ENCODE assay signal across 15 cellular contexts in the genomic region with DNA sequence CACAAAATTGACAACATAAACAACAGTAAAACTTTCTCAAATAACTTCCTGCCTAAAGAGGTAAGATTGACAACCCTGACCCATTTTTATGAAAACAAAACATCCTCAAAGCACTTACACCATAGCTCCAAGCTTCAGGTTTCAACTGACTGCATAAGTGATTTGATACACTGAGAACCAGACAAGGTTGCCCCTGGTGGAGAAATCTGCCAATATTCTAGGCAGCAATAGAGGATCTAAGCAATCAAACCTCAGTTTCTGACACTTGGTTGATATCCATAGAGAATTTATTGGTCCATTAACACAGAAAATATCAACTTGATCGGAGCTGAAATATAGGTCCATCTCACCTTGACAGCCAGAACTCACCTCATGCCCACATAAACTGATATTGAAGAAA.
DNase-seq lines count a peak whose midpoint lies in the region; ATAC-seq and TF ChIP-seq lines count a peak whose summit lies in the region.
"Had no signal": no experiment of that assay in that cellular context is flagged by ENCODE, and none has a peak within 500 bp of the region (broad histone marks: within the 10 kb centered on the region; RNA-seq: fewer than 3 reads in every experiment).

No MANE protein-coding gene starts in this region.

- no peak overlapping the region for H2AFZ ChIP-seq in OCI-LY3 (ENCODE audit: low read depth, low read length)

- TF ChIP-seq CTCF in BE2C (IDR thresholded peaks at IDR 0.05; ENCODE audit: low read depth, low read length) = peak; percentile 35
- TF ChIP-seq CTCF in OCI-LY3 (IDR thresholded peaks at IDR 0.05; ENCODE audit: low read depth, low read length) = peak; percentile 12; the same call in 1 of the 2 replicates
- no peak for TF ChIP-seq CTCF in foreskin fibroblast (IDR thresholded peaks at IDR 0.05; ENCODE audit: low read depth, low read length)

- H3K9ac ChIP-seq in OCI-LY3 (ENCODE audit: low read length) = no peak overlapping the region

- H3K36me3 Mint-ChIP-seq in activated naive CD4-positive, alpha-beta T cell treated with anti-CD3 and anti-CD28 coated beads, Interleukin-2, amount 50 U/mL, for 72 hours = no peaks in the 10 kb centered on the region

- no peak overlapping the region for H3K4me2 ChIP-seq in OCI-LY3 (ENCODE audit: low read length)

- H3K27ac ChIP-seq in OCI-LY3 (ENCODE audit: low read length) = no peak overlapping the region
- H3K27ac ChIP-seq: SK-N-MC had no signal

- no peaks in the 10 kb centered on the region for H3K9me3 Mint-ChIP-seq in activated naive CD4-positive, alpha-beta T cell treated with anti-CD3 and anti-CD28 coated beads, Interleukin-2, amount 50 U/mL, for 72 hours
- H3K9me3 Mint-ChIP-seq: stimulated activated naive CD8-positive, alpha-beta T cell treated with anti-CD3 and anti-CD28 coated beads, Interleukin-15, amount 100 ng/mL, for 72 hours had no signal

- H3K4me1 ChIP-seq in BE2C = peaks cover 5% of the 10 kb centered on the region; the same call in 1 of the 2 replicates
- no peaks in the 10 kb centered on the region for H3K4me1 ChIP-seq in OCI-LY3 (ENCODE audit: low read length)

- H3K27ac Mint-ChIP-seq in activated naive CD4-positive, alpha-beta T cell treated with anti-CD3 and anti-CD28 coated beads, Interleukin-2, amount 50 U/mL, for 72 hours = no peak overlapping the region
- H3K27ac Mint-ChIP-seq: stimulated activated naive CD8-positive, alpha-beta T cell treated with anti-CD3 and anti-CD28 coated beads, Interleukin-15, amount 100 ng/mL, for 72 hours had no signal

- 0 out of 2 replicates have a peak, but pooled peaks cover 6% of the 10 kb centered on the region for H4K20me1 ChIP-seq in OCI-LY3 (ENCODE audit: insufficient read depth, low read length)

- H3K79me2 ChIP-seq in OCI-LY3 (ENCODE audit: low read length) = no peaks in the 10 kb centered on the region

- H3K9me3 ChIP-seq in BE2C (no peaks in the 10 kb centered on the region), OCI-LY3 (ENCODE audit: insufficient read depth, low read length) (no peaks in the 10 kb centered on the region)

- H3K4me3 ChIP-seq in BE2C (ENCODE audit: low read depth, low read length) = no peak overlapping the region
- no peak overlapping the region for H3K4me3 ChIP-seq in OCI-LY3 (ENCODE audit: low read length)
- no peak overlapping the region for H3K4me3 ChIP-seq in foreskin fibroblast (ENCODE audit: low read depth in 1 of 2, low read length in 2 of 2)
- H3K4me3 ChIP-seq: SK-N-MC had no signal

- ATAC-seq in GM21576 (IDR thresholded peaks at IDR 0.05; ENCODE audit: unreplicated experiment) = peak; percentile 55
- ATAC-seq in activated naive CD4-positive, alpha-beta T cell treated with anti-CD3 and anti-CD28 coated beads, Interleukin-2, amount 50 U/mL, for 72 hours = no peak
- ATAC-seq in GM19035 (IDR thresholded peaks at IDR 0.05; ENCODE audit: unreplicated experiment) = no peak
- ATAC-seq: sciatic nerve; stimulated activated naive CD8-positive, alpha-beta T cell treated with anti-CD3 and anti-CD28 coated beads, Interleukin-15, amount 100 ng/mL, for 72 hours had no signal

- H3K27me3 ChIP-seq in BE2C (no peaks in the 10 kb centered on the region; the same call in 1 of the 2 replicates), OCI-LY3 (ENCODE audit: low read depth, low read length) (no peaks in the 10 kb centered on the region)

- H3K36me3 ChIP-seq in BE2C (no peaks in the 10 kb centered on the region), OCI-LY3 (replicated peaks; ENCODE audit: low read depth, low read length) (no peaks in the 10 kb centered on the region)

- DNase-seq in BE2C = no peak
- DNase-seq in foreskin fibroblast = peak; percentile 1 to 11
- DNase-seq in activated naive CD4-positive, alpha-beta T cell treated with anti-CD3 and anti-CD28 coated beads, Interleukin-2, amount 50 U/mL, for 72 hours (ENCODE audit: low spot score in 2 of 2) = no peak
- DNase-seq in SIG-M5 (lab: John Stamatoyannopoulos, UW) = no peak
- DNase-seq in NCI-H526 treated with DMSO at 0.1 percent for 48 hours (lab: John Stamatoyannopoulos, UW) = no peak
- DNase-seq: activated CD4-positive, CD25-positive, alpha-beta regulatory T cell; activated T-cell treated with anti-CD3 and anti-CD28 coated beads for 4 hours; C1 segment of cervical spinal cord; NCI-H524 treated with DMSO at 0.1 percent for 48 hours; stimulated activated naive CD8-positive, alpha-beta T cell treated with anti-CD3 and anti-CD28 coated beads, Interleukin-15, amount 100 ng/mL, for 72 hours had no signal

Comparison
In these comparisons a context has a peak if more than half of its experiments do, and no peak if none do; other contexts are left out.
1. DNase-seq: peak in foreskin fibroblast (2 of 2); none in BE2C (single experiment), activated naive CD4-positive, alpha-beta T cell treated with anti-CD3 and anti-CD28 coated beads, Interleukin-2, amount 50 U/mL, for 72 hours (0 of 2), SIG-M5 (single experiment) and NCI-H526 treated with DMSO at 0.1 percent for 48 hours (single experiment).